Comparison of ENCODE assay signal across 24 cellular contexts in the genomic region with DNA sequence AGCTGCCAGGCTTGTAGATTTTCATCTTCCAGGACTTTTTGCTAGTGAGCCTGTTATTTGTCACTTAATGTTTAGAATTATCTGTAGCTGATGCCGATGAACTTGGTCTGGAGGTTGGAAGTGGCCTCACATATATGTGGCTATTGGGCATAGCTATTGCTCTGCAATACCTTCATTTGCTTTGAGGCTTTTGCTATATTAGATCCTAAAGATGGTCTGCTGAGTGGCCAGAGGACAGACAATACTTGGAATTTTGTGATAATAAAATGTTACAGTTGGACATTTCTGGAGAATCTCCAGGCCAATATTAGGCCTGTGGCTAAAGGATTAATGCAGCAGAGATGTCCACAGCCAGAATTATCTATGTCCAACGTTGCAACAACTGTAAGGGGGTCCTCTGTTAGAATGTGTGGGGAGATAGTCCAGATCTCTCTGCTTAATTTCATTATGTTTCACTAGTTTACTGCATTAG.
"Had no signal": no experiment of that assay in that cellular context is flagged by ENCODE, and none has a peak within 500 bp of the region (broad histone marks: within the 10 kb centered on the region; RNA-seq: fewer than 3 reads in every experiment).

No MANE protein-coding gene starts in this region.

- H3K4me1 ChIP-seq: neural progenitor cell, parathyroid adenoma, psoas muscle, right lobe of liver, sigmoid colon, stomach, thyroid gland, tibial nerve, vagina had no signal

- ATAC-seq: natural killer cell; psoas muscle; right cardiac atrium; right lobe of liver; stimulated activated effector memory CD8-positive, alpha-beta T cell treated with anti-CD3 and anti-CD28 coated beads, Interleukin-12 subunit alpha, Interleukin-12 subunit beta, amount 100 ng/mL, for 72 hours; stimulated activated naive B cell treated with anti-CD40 and anti-IgM and Interleukin-4, amounts not matched to agents 10 μg/mL and 1 μg/mL and 100 μg/mL, for 72 hours had no signal

- H3K36me3 ChIP-seq: neural progenitor cell, ovary, right lobe of liver, sigmoid colon, stomach, thoracic aorta, thyroid gland, tibial nerve, vagina had no signal

- H3K27ac ChIP-seq: neural progenitor cell, ovary, parathyroid adenoma, psoas muscle, right lobe of liver, sigmoid colon, stomach, thoracic aorta, thyroid gland, tibial nerve, vagina had no signal

- H3K4me2 ChIP-seq: neural progenitor cell had no signal

- H3K27me3 ChIP-seq: neural progenitor cell, ovary, right lobe of liver, sigmoid colon, stomach, thyroid gland, tibial nerve, vagina had no signal

- DNase-seq: natural killer cell; occipital lobe; ovary; posterior cingulate gyrus; psoas muscle; right cardiac atrium; right lobe of liver; sigmoid colon; small intestine; stimulated activated CD4-positive, alpha-beta T cell treated with anti-CD3 and anti-CD28 coated beads, Interleukin-15, amount 100 ng/mL, for 24 hours; stimulated activated CD4-positive, alpha-beta T cell treated with anti-CD3 and anti-CD28 coated beads, Interleukin-2, amount 100 ng/mL, for 24 hours; stimulated activated CD4-positive, alpha-beta T cell treated with anti-CD3 and anti-CD28 coated beads, Interleukin-2, amount 100 ng/mL, for 48 hours; stimulated activated CD4-positive, alpha-beta T cell treated with anti-CD3 and anti-CD28 coated beads, Interleukin-4, amount 100 ng/mL, for 24 hours; stimulated activated naive B cell treated with anti-CD40 and anti-IgM and Interleukin-4, amounts not matched to agents 10 μg/mL and 1 μg/mL and 100 μg/mL, for 72 hours; stimulated activated naive CD4-positive, alpha-beta T cell treated with Interleukin-2 at 50 U/mL for 16 hours; stomach; thyroid gland had no signal

- H2AFZ ChIP-seq: neural progenitor cell, parathyroid adenoma had no signal

- H3K9ac ChIP-seq: neural progenitor cell, parathyroid adenoma had no signal

- FAIRE-seq: small intestine, urothelium cell line had no signal

- H3K9me3 ChIP-seq: ovary, psoas muscle, right lobe of liver, sigmoid colon, stomach, thoracic aorta, thyroid gland, tibial nerve, vagina had no signal

- H3K4me3 ChIP-seq: neural progenitor cell, ovary, psoas muscle, right lobe of liver, sigmoid colon, stomach, thoracic aorta, thyroid gland, tibial nerve, vagina had no signal

- H3K79me2 ChIP-seq: parathyroid adenoma had no signal
